ENCODE assay signal across 10 cellular contexts in genomic region chr2:232592687-232593407, GRCh38. TPM values are rescaled to one million over a fixed set of nuclear protein-coding genes. Genes with fewer than 3 reads are reported as not detected.
A peak's percentile ranks its signal among the peaks of the same experiment; 100 is the strongest.
DNase-seq lines count a peak whose midpoint lies in the region; ATAC-seq, FAIRE-seq and TF ChIP-seq lines count a peak whose summit lies in the region.
"Had no signal": no experiment of that assay in that cellular context is flagged by ENCODE, and none has a peak within 500 bp of the region (broad histone marks: within the 10 kb centered on the region; RNA-seq: fewer than 3 reads in every experiment).

No MANE protein-coding gene starts in this region.

- no peaks in the 10 kb centered on the region for H3K27me3 Mint-ChIP-seq in Caco-2 (ENCODE audit: insufficient read depth, unreplicated experiment)
- H3K27me3 Mint-ChIP-seq: stimulated activated naive CD8-positive, alpha-beta T cell treated with anti-CD3 and anti-CD28 coated beads, Interleukin-15, Interleukin-2, amounts not matched to agents 100 ng/mL and 50 ng/mL, for 24 hours had no signal

- H3K9me3 ChIP-seq in Caco-2, result no peaks in the 10 kb centered on the region
- no peaks in the 10 kb centered on the region for H3K9me3 ChIP-seq in PC-9 (ENCODE audit: insufficient read depth, low read depth)
- no peaks in the 10 kb centered on the region for H3K9me3 ChIP-seq in endothelial cell of umbilical vein (replicated peaks; ENCODE audit: control insufficient read depth, insufficient read depth, low read length)
- H3K9me3 ChIP-seq in mucosa of rectum (ENCODE audit: control insufficient read depth in 2 of 2, low read length in 2 of 2), result no peaks in the 10 kb centered on the region

- FAIRE-seq in endothelial cell of umbilical vein (lab: Jason Lieb, UNC), result no peak

- H3K27ac Mint-ChIP-seq in Caco-2 (ENCODE audit: unreplicated experiment), result peak overlapping the region; percentile 55
- H3K27ac Mint-ChIP-seq: stimulated activated naive CD8-positive, alpha-beta T cell treated with anti-CD3 and anti-CD28 coated beads, Interleukin-15, Interleukin-2, amounts not matched to agents 100 ng/mL and 50 ng/mL, for 24 hours had no signal

- no peaks in the 10 kb centered on the region for H3K9me1 ChIP-seq in endothelial cell of umbilical vein (replicated peaks; ENCODE audit: control insufficient read depth, extremely low read depth, insufficient read depth, low read length)

- no peaks in the 10 kb centered on the region for H3K27me3 ChIP-seq in Caco-2 (replicated peaks; ENCODE audit: control insufficient read depth, insufficient read depth, low read length)
- H3K27me3 ChIP-seq in PC-9 (ENCODE audit: insufficient read depth, low read depth), result no peaks in the 10 kb centered on the region
- H3K27me3 ChIP-seq in endothelial cell of umbilical vein (ENCODE audit: control insufficient read depth in 2 of 2, insufficient read depth in 2 of 2, low read length in 2 of 2), result no peaks in the 10 kb centered on the region
- no peaks in the 10 kb centered on the region for H3K27me3 ChIP-seq in mucosa of rectum (ENCODE audit: control insufficient read depth in 2 of 2, insufficient read depth in 2 of 2, low read length in 2 of 2)

- H3F3A ChIP-seq in PC-9 (ENCODE audit: insufficient read depth, low read depth), result peaks cover 27% of the 10 kb centered on the region

- H3K36me3 ChIP-seq in Caco-2 (ENCODE audit: control insufficient read depth, insufficient read depth, low read length), result no peaks in the 10 kb centered on the region
- H3K36me3 ChIP-seq in PC-9 (ENCODE audit: low read depth), result no peaks in the 10 kb centered on the region
- no peaks in the 10 kb centered on the region for H3K36me3 ChIP-seq in endothelial cell of umbilical vein (ENCODE audit: control insufficient read depth in 2 of 2, extremely low read depth in 1 of 2, insufficient read depth in 2 of 2, low read length in 2 of 2)
- H3K36me3 ChIP-seq in mucosa of rectum (ENCODE audit: control insufficient read depth in 2 of 2, insufficient read depth in 2 of 2, low read length in 2 of 2), result no peaks in the 10 kb centered on the region

- intact Hi-C loops in Caco-2 (cut with micrococcal nuclease; ENCODE audit: unreplicated experiment), result no loop called here
- intact Hi-C loops in PC-9 (cut with micrococcal nuclease; ENCODE audit: unreplicated experiment), result loop anchor here (2.0 kb wide), 1 partner anchor 42 kb away; the partner anchor contains the start of genes EIF4E2 and TIGD1
- intact Hi-C loops in endothelial cell of umbilical vein (cut with micrococcal nuclease), result loop anchor here (1.0 kb wide), 1 partner anchor 13 kb away; no protein-coding TSS in a partner anchor

- H4K20me1 ChIP-seq in PC-9 (ENCODE audit: insufficient read depth) (no peaks in the 10 kb centered on the region), endothelial cell of umbilical vein (replicated peaks; ENCODE audit: control insufficient read depth, extremely low read depth, insufficient read depth, low read length) (no peaks in the 10 kb centered on the region)

- no peaks in the 10 kb centered on the region for H3K9me2 ChIP-seq in PC-9 (ENCODE audit: insufficient read depth)

- H3K27ac ChIP-seq in PC-9 (peak overlapping the region; percentile 69), endothelial cell of umbilical vein (ENCODE audit: insufficient read depth, low read depth, low read length) (peak overlapping the region; percentile 3), mucosa of rectum (ENCODE audit: low read depth in 2 of 2, low read length in 2 of 2) (peak overlapping the region; percentile 67 to 80)

- peak in 1 of 2 experiments; percentile 17 for DNase-seq in Caco-2
- peak; percentile 59 to 95 for DNase-seq in PC-9
- peak; percentile 70 for DNase-seq in endothelial cell of umbilical vein (ENCODE audit: low read depth, low spot score)
- no peak for DNase-seq in stimulated activated CD4-positive, alpha-beta T cell treated with anti-CD3 and anti-CD28 coated beads, Interleukin-4, amount 100 ng/mL, for 24 hours
- no peak for DNase-seq in NK-92 treated with Interleukin-12 subunit alpha and Interleukin-12 subunit beta, amount 100 ng/mL, for 24 hours (lab: John Stamatoyannopoulos, UW)
- DNase-seq in NOMO-1 (lab: John Stamatoyannopoulos, UW; ENCODE audit: unreplicated experiment in 2 of 2), result no peak

- TF ChIP-seq CTCF in Caco-2 (IDR thresholded peaks at IDR 0.05; ENCODE audit: insufficient read depth in 1 of 2, low read depth in 1 of 2, low read length in 1 of 2, severe bottlenecking in 1 of 2, unreplicated experiment in 1 of 2) (no peak), PC-9 (conservative IDR thresholded peaks at IDR 0.05) (peak; percentile 50; the same call in 1 of the 2 replicates), endothelial cell of umbilical vein (IDR thresholded peaks at IDR 0.05; ENCODE audit: extremely low read depth in 1 of 2, insufficient read depth in 1 of 2, low read depth in 1 of 2, low read length in 2 of 2) (no peak)

- H3K79me2 ChIP-seq in PC-9 (ENCODE audit: low read depth) (no peaks in the 10 kb centered on the region), endothelial cell of umbilical vein (ENCODE audit: control insufficient read depth, insufficient read depth, low read length) (no peaks in the 10 kb centered on the region)

- H3K4me3 ChIP-seq in Caco-2 (ENCODE audit: low read depth, low read length), result no peak overlapping the region
- peak overlapping the region; percentile 20; the same call in 1 of the 2 replicates for H3K4me3 ChIP-seq in PC-9
- H3K4me3 ChIP-seq in endothelial cell of umbilical vein (replicated peaks in 1 of 3; ENCODE audit: insufficient read depth in 1 of 3, low read depth in 1 of 3, low read length in 3 of 3), result no peak overlapping the region
- no peak overlapping the region for H3K4me3 ChIP-seq in mucosa of rectum (ENCODE audit: low read length in 2 of 2)

- H3K9me3 Mint-ChIP-seq in Caco-2 (ENCODE audit: unreplicated experiment), result no peaks in the 10 kb centered on the region
- H3K9me3 Mint-ChIP-seq: stimulated activated naive CD8-positive, alpha-beta T cell treated with anti-CD3 and anti-CD28 coated beads, Interleukin-15, Interleukin-2, amounts not matched to agents 100 ng/mL and 50 ng/mL, for 24 hours had no signal

- POLR2A ChIA-PET in Caco-2 (lab: Charles Lee), result no interaction called here
- POLR2A ChIA-PET in PC-9 (lab: Charles Lee; ENCODE audit: unreplicated experiment), result interaction anchor here (0.6 kb wide), 2 partner anchors 154 to 192 kb away, joined by 5 to 11 read pairs; no protein-coding TSS in a partner anchor
- POLR2A ChIA-PET in endothelial cell of umbilical vein (lab: Charles Lee), result no interaction called here

- BruUV-seq in Caco-2 (replicated peaks; lab: Mats Ljungman, UMichigan) (no TSS peak), PC-9 (replicated peaks; lab: Mats Ljungman, UMichigan) (no TSS peak), endothelial cell of umbilical vein (replicated peaks; lab: Mats Ljungman, UMichigan) (no TSS peak)

- no peaks in the 10 kb centered on the region for H3K4me1 Mint-ChIP-seq in Caco-2 (ENCODE audit: low read depth, unreplicated experiment)

- dilution Hi-C loops in endothelial cell of umbilical vein (cut with MboI; ENCODE audit: extremely low pct_ligation_motif_present, low sequenced_read_pairs), result no loop called here

- H3K36me3 Mint-ChIP-seq in Caco-2 (ENCODE audit: insufficient read depth, unreplicated experiment), result no peaks in the 10 kb centered on the region

- CTCF ChIA-PET in Caco-2 (lab: Charles Lee) (no interaction called here), PC-9 (lab: Charles Lee) (interaction anchor here (1.4 kb wide), 1 partner anchor 13 kb away, joined by 4 read pairs; no protein-coding TSS in a partner anchor), endothelial cell of umbilical vein (lab: Charles Lee) (interaction anchor here (0.8 to 2.2 kb wide), 3 partner anchors 9 to 13 kb away, joined by 3 to 9 read pairs (median 4); no protein-coding TSS in a partner anchor)

- H3K4me1 ChIP-seq in Caco-2, result no peaks in the 10 kb centered on the region
- H3K4me1 ChIP-seq in PC-9 (replicated peaks; ENCODE audit: insufficient read depth), result peaks cover 36% of the 10 kb centered on the region
- H3K4me1 ChIP-seq in endothelial cell of umbilical vein (ENCODE audit: control insufficient read depth, extremely low read depth, insufficient read depth, low read length), result peaks cover 10% of the 10 kb centered on the region
- peaks cover 21 to 31% of the 10 kb centered on the region in 2 donors for H3K4me1 ChIP-seq in mucosa of rectum (ENCODE audit: control insufficient read depth in 2 of 2, insufficient read depth in 2 of 2, low read length in 2 of 2)

- H3K9ac ChIP-seq in endothelial cell of umbilical vein (replicated peaks; ENCODE audit: extremely low read depth, insufficient read depth, low read length) (no peak overlapping the region), mucosa of rectum (ENCODE audit: low read depth in 1 of 2, low read length in 2 of 2) (peak overlapping the region in 1 of 2 donors; percentile 1)

- H2AFZ ChIP-seq in PC-9 (peak overlapping the region; percentile 64), endothelial cell of umbilical vein (ENCODE audit: low read depth, low read length) (no peak overlapping the region)

- H3K4me2 ChIP-seq in PC-9, result peak overlapping the region; percentile 63
- no peak overlapping the region for H3K4me2 ChIP-seq in endothelial cell of umbilical vein (ENCODE audit: insufficient read depth, low read length)

- no peak for TF ChIP-seq POLR2A in endothelial cell of umbilical vein (IDR thresholded peaks at IDR 0.05; ENCODE audit: low read depth, low read length)

- H3K4me3 Mint-ChIP-seq in Caco-2 (ENCODE audit: unreplicated experiment), result no peak overlapping the region
- H3K4me3 Mint-ChIP-seq: stimulated activated naive CD8-positive, alpha-beta T cell treated with anti-CD3 and anti-CD28 coated beads, Interleukin-15, Interleukin-2, amounts not matched to agents 100 ng/mL and 50 ng/mL, for 24 hours had no signal

- ATAC-seq in GM21529 (IDR thresholded peaks at IDR 0.05; ENCODE audit: unreplicated experiment), result no peak

RNA-seq across cellular contexts. Expression of gene EFHD1, which starts 40.6 kb away (rescaled TPM):
- total RNA-seq in Caco-2 (2022) (4.1 and 4.2 TPM in 2 replicates), PC-9 (2021) (10.6 and 15.0 TPM in 2 replicates), endothelial cell of umbilical vein (not detected in 2 replicates)
- polyA plus RNA-seq in endothelial cell of umbilical vein, result 0.13 and 0.18 TPM in 2 replicates
- 0.10 TPM in 1 of 2 replicates, not detected in the other for polyA plus RNA-seq in endothelial cell of umbilical vein (2011; cell fraction: cytosol; rRNA removed)
- polyA plus RNA-seq in endothelial cell of umbilical vein (2011; cell fraction: nucleus; rRNA removed), result not detected in 2 replicates
- polyA plus RNA-seq in endothelial cell of umbilical vein (2012), result 0.50 and 0.55 TPM in 2 replicates
- not detected in 2 replicates for polyA minus RNA-seq in endothelial cell of umbilical vein
- not detected for polyA minus RNA-seq in endothelial cell of umbilical vein (2011; cell fraction: cytosol; rRNA and poly(A)+ RNA removed)
- polyA minus RNA-seq in endothelial cell of umbilical vein (2011; cell fraction: nucleus; rRNA and poly(A)+ RNA removed), result not detected in 2 replicates

RNA-seq across cellular contexts. Expression of gene EIF4E2, which starts 42.4 kb away (rescaled TPM):
- total RNA-seq in Caco-2 (2022), result 50.8 and 57.2 TPM in 2 replicates
- total RNA-seq in PC-9 (2021), result 69.3 and 69.6 TPM in 2 replicates
- 96.5 and 96.9 TPM in 2 replicates for total RNA-seq in endothelial cell of umbilical vein
- polyA plus RNA-seq in endothelial cell of umbilical vein, result 31.7 and 50.0 TPM in 2 replicates
- 51.9 and 59.4 TPM in 2 replicates for polyA plus RNA-seq in endothelial cell of umbilical vein (2011; cell fraction: cytosol; rRNA removed)
- polyA plus RNA-seq in endothelial cell of umbilical vein (2011; cell fraction: nucleus; rRNA removed), result 73.0 and 98.1 TPM in 2 replicates
- polyA plus RNA-seq in endothelial cell of umbilical vein (2012), result 130 and 144 TPM in 2 replicates
- polyA minus RNA-seq in endothelial cell of umbilical vein, result 38.2 and 44.9 TPM in 2 replicates
- polyA minus RNA-seq in endothelial cell of umbilical vein (2011; cell fraction: cytosol; rRNA and poly(A)+ RNA removed), result 17.1 TPM
- polyA minus RNA-seq in endothelial cell of umbilical vein (2011; cell fraction: nucleus; rRNA and poly(A)+ RNA removed), result 42.8 and 44.9 TPM in 2 replicates

RNA-seq across cellular contexts. Expression of gene TIGD1, which starts 42.5 kb away (rescaled TPM):
- total RNA-seq in Caco-2 (2022) (4.4 TPM in 2 replicates), PC-9 (2021) (12.7 and 14.7 TPM in 2 replicates), endothelial cell of umbilical vein (2.9 and 3.3 TPM in 2 replicates)
- 1.2 and 1.6 TPM in 2 replicates for polyA plus RNA-seq in endothelial cell of umbilical vein
- 1.5 TPM in 2 replicates for polyA plus RNA-seq in endothelial cell of umbilical vein (2011; cell fraction: cytosol; rRNA removed)
- 4.8 and 6.3 TPM in 2 replicates for polyA plus RNA-seq in endothelial cell of umbilical vein (2011; cell fraction: nucleus; rRNA removed)
- polyA plus RNA-seq in endothelial cell of umbilical vein (2012), result 1.9 and 2.7 TPM in 2 replicates
- polyA minus RNA-seq in endothelial cell of umbilical vein, result 3.1 and 3.8 TPM in 2 replicates
- polyA minus RNA-seq in endothelial cell of umbilical vein (2011; cell fraction: cytosol; rRNA and poly(A)+ RNA removed), result 1.7 TPM
- polyA minus RNA-seq in endothelial cell of umbilical vein (2011; cell fraction: nucleus; rRNA and poly(A)+ RNA removed), result 8.4 and 10.9 TPM in 2 replicates

RNA-seq across cellular contexts. Expression of gene CHRNG, which starts 53.4 kb away (rescaled TPM):
- total RNA-seq in Caco-2 (2022) (not detected in 2 replicates), PC-9 (2021) (not detected in 2 replicates), endothelial cell of umbilical vein (not detected in 2 replicates)
- polyA plus RNA-seq in endothelial cell of umbilical vein, result not detected in 2 replicates
- polyA plus RNA-seq in endothelial cell of umbilical vein (2011; cell fraction: cytosol; rRNA removed), result not detected in 2 replicates
- not detected in 2 replicates for polyA plus RNA-seq in endothelial cell of umbilical vein (2011; cell fraction: nucleus; rRNA removed)
- not detected in 2 replicates for polyA plus RNA-seq in endothelial cell of umbilical vein (2012)
- polyA minus RNA-seq in endothelial cell of umbilical vein, result not detected in 2 replicates
- not detected for polyA minus RNA-seq in endothelial cell of umbilical vein (2011; cell fraction: cytosol; rRNA and poly(A)+ RNA removed)
- polyA minus RNA-seq in endothelial cell of umbilical vein (2011; cell fraction: nucleus; rRNA and poly(A)+ RNA removed), result not detected in 2 replicates
- total RNA-seq: lower leg skin had no signal

Comparison
In these comparisons a context has a peak if more than half of its experiments do, and no peak if none do; other contexts are left out.
1. DNase-seq: peak in PC-9 (2 of 2) and endothelial cell of umbilical vein (single experiment); none in stimulated activated CD4-positive, alpha-beta T cell treated with anti-CD3 and anti-CD28 coated beads, Interleukin-4, amount 100 ng/mL, for 24 hours (single experiment), NK-92 treated with Interleukin-12 subunit alpha and Interleukin-12 subunit beta, amount 100 ng/mL, for 24 hours (single experiment) and NOMO-1 (0 of 2).
2. H3K27ac ChIP-seq: peak in every context shown above with its lines; median percentile 74 in mucosa of rectum; 69 in PC-9; 3 in endothelial cell of umbilical vein.